Comparison of ENCODE assay signal across 7 cellular contexts in the genomic region with DNA sequence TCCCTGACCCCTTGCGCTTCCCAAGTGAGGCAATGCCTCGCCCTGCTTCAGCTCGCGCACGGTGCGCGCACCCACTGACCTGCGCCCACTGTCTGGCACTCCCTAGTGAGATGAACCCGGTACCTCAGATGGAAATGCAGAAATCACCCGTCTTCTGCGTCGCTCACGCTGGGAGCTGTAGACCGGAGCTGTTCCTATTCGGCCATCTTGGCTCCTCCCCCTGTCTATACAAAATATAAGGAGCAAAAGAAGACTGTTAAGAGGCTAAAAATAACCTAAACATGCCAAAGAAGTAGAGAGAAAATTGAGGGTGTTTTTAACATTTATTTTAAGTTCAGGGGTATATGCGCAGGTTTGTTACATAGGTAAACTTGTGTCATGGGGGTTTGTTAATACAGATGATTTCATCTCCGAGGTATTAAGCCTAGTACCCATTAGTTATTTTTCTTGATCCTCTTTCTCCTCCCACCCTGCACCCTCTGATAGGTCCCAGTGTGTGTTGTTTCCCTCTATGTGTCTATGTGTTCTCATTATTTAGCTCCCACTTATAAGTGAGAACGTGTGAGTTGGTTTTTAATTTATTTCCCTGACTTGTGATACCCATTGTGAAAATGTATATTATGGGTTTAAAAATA.
DNase-seq lines count a peak whose midpoint lies in the region; ATAC-seq and TF ChIP-seq lines count a peak whose summit lies in the region.
"Not testable (repeated sequence)": the region's sequence is repeated elsewhere in the genome, so short reads cannot be mapped to it uniquely, and the experiment has no call there.

No MANE protein-coding gene starts in this region.

- not testable (repeated sequence) for H3K9me3 ChIP-seq in MG63; mesenchymal stem cell (ENCODE audit: control insufficient read depth, low read length)

- H3K4me1 Mint-ChIP-seq in MCF 10A (ENCODE audit: insufficient read depth, unreplicated experiment): not testable (repeated sequence)

- BruUV-seq in MCF 10A (replicated peaks; lab: Mats Ljungman, UMichigan): not testable (repeated sequence)

- H2AFZ ChIP-seq in mesenchymal stem cell (ENCODE audit: low read depth, low read length): not testable (repeated sequence)

- H2BK5ac ChIP-seq in mesenchymal stem cell (ENCODE audit: low read depth, low read length, poor library complexity, severe bottlenecking): not testable (repeated sequence)

- H3K27ac Mint-ChIP-seq in MCF 10A (ENCODE audit: low read depth, unreplicated experiment): peak overlapping the region; percentile 29

- H3K9ac ChIP-seq in mesenchymal stem cell (ENCODE audit: low read length): not testable (repeated sequence)

- not testable (repeated sequence) for H3K36me3 Mint-ChIP-seq in MCF 10A (ENCODE audit: insufficient read depth, unreplicated experiment)

- POLR2A ChIA-PET in MCF 10A (lab: Yijun Ruan, JAX): interaction anchor here (0.7 to 1.0 kb wide), 2 partner anchors 34 to 44 kb away, joined by 3 read pairs; no protein-coding TSS in a partner anchor

- H3K23ac ChIP-seq in mesenchymal stem cell (ENCODE audit: low read length in 2 of 2): not testable (repeated sequence)

- H2BK15ac ChIP-seq in mesenchymal stem cell (ENCODE audit: low read depth, poor library complexity, severe bottlenecking): not testable (repeated sequence)

- H3K79me1 ChIP-seq in mesenchymal stem cell (replicated peaks; ENCODE audit: low read length, poor library complexity, severe bottlenecking): not testable (repeated sequence)

- H3K4me3 ChIP-seq in GM12865 (ENCODE audit: low read depth, low read length): peak overlapping the region; percentile 59
- H3K4me3 ChIP-seq in MG63: peak overlapping the region; percentile 53
- H3K4me3 ChIP-seq in mesenchymal stem cell (ENCODE audit: insufficient read depth in 1 of 2, low read depth in 1 of 2, low read length in 2 of 2): not testable (repeated sequence)

- not testable (repeated sequence) for H3K27me3 Mint-ChIP-seq in MCF 10A (ENCODE audit: insufficient read depth, unreplicated experiment)

- not testable (repeated sequence) for H2BK12ac ChIP-seq in mesenchymal stem cell (ENCODE audit: low read length in 2 of 2)

- H3K18ac ChIP-seq in mesenchymal stem cell (ENCODE audit: low read depth in 1 of 2, low read length in 2 of 2): not testable (repeated sequence)

- DNase-seq in GM12865 (ENCODE audit: low read depth) (peak; percentile 12), NCI-H82 treated with DMSO at 0.1 percent for 48 hours (lab: John Stamatoyannopoulos, UW; ENCODE audit: unreplicated experiment) (peak; percentile 33)
- not testable (repeated sequence) for DNase-seq in MG63; MCF 10A (ENCODE audit: unreplicated experiment); mesenchymal stem cell

- H3K4ac ChIP-seq in mesenchymal stem cell (ENCODE audit: low read depth in 1 of 2, low read length in 2 of 2): not testable (repeated sequence)

- intact Hi-C loops in MCF 10A (cut with micrococcal nuclease): not testable (repeated sequence)

- not testable (repeated sequence) for H3K4me3 Mint-ChIP-seq in MCF 10A (ENCODE audit: unreplicated experiment)

- not testable (repeated sequence) for H3K4me2 ChIP-seq in mesenchymal stem cell (ENCODE audit: low read length, poor library complexity, severe bottlenecking)

- H3K36me3 ChIP-seq in MG63; mesenchymal stem cell (ENCODE audit: control insufficient read depth in 1 of 2, insufficient read depth in 2 of 2, low read depth in 1 of 2, low read length in 2 of 2): not testable (repeated sequence)

- H2BK120ac ChIP-seq in mesenchymal stem cell (ENCODE audit: low read depth, low read length): not testable (repeated sequence)

- not testable (repeated sequence) for H4K91ac ChIP-seq in mesenchymal stem cell (ENCODE audit: low read length)

- ATAC-seq in GM21381 (IDR thresholded peaks at IDR 0.05; ENCODE audit: unreplicated experiment) (peak; percentile 21), HG03045 (IDR thresholded peaks at IDR 0.05; ENCODE audit: unreplicated experiment) (peak; percentile 14)

- not testable (repeated sequence) for H3K9me3 Mint-ChIP-seq in MCF 10A (ENCODE audit: unreplicated experiment)

- H4K8ac ChIP-seq in mesenchymal stem cell (ENCODE audit: low read length): not testable (repeated sequence)

- peak overlapping the region; percentile 85 for H3K27ac ChIP-seq in mesenchymal stem cell (ENCODE audit: low read length, poor library complexity, severe bottlenecking)

- CTCF ChIA-PET in MCF 10A (lab: Yijun Ruan, JAX): interaction anchor here (0.6 to 1.1 kb wide), 4 partner anchors 20 to 187 kb away, joined by 3 to 4 read pairs (median 3); no protein-coding TSS in a partner anchor

- not testable (repeated sequence) for H3K27me3 ChIP-seq in MG63; mesenchymal stem cell (ENCODE audit: control insufficient read depth in 1 of 2, insufficient read depth in 1 of 2, low read length in 2 of 2)

- not testable (repeated sequence) for H3K4me1 ChIP-seq in mesenchymal stem cell (ENCODE audit: control insufficient read depth, insufficient read depth, low read depth, low read length)

- not testable (repeated sequence) for H3K14ac ChIP-seq in mesenchymal stem cell (ENCODE audit: low read length in 2 of 2)

- H2AK5ac ChIP-seq in mesenchymal stem cell (ENCODE audit: low read length, severe bottlenecking): not testable (repeated sequence)

- TF ChIP-seq CTCF in GM12865 (IDR thresholded peaks at IDR 0.05; ENCODE audit: insufficient read depth, low read depth, low read length, missing control alignments); MCF 10A (IDR thresholded peaks at IDR 0.05; ENCODE audit: unreplicated experiment): not testable (repeated sequence)

- WGBS in mesenchymal stem cell: 100% methylated on average over 1 of the region's 18 CpGs
